26 cellular contexts compared by ENCODE assay signal in genomic region chr3:38264779-38265178, GRCh38. TPM values are rescaled to one million over a fixed set of nuclear protein-coding genes. Genes with fewer than 3 reads are reported as not detected.
"Had no signal": no experiment of that assay in that cellular context is flagged by ENCODE, and none has a peak within 500 bp of the region (broad histone marks: within the 10 kb centered on the region; RNA-seq: fewer than 3 reads in every experiment).

No MANE protein-coding gene starts in this region.

- H3K4me3 Mint-ChIP-seq: activated naive CD4-positive, alpha-beta T cell treated with anti-CD3 and anti-CD28 coated beads for 36 hours; activated naive CD8-positive, alpha-beta T cell treated with anti-CD3 and anti-CD28 coated beads, Interleukin-2, amount 10 ng/mL, durations not matched to agents 7 days and 5 days; brain; T-cell had no signal

- H3K9me3 Mint-ChIP-seq: activated naive CD4-positive, alpha-beta T cell treated with anti-CD3 and anti-CD28 coated beads for 36 hours; activated naive CD8-positive, alpha-beta T cell treated with anti-CD3 and anti-CD28 coated beads, Interleukin-2, amount 10 ng/mL, durations not matched to agents 7 days and 5 days; T-cell had no signal

- DNase-seq: activated CD4-positive, alpha-beta T cell treated with anti-CD3 and anti-CD28 coated beads for 48 hours; activated CD4-positive, alpha-beta T cell treated with anti-CD3 and anti-CD28 coated beads, Interleukin-2, amount 50 U/mL, for 48 hours; activated CD8-positive, alpha-beta memory T cell treated with anti-CD3 and anti-CD28 coated beads for 24 hours; activated effector memory CD4-positive, alpha-beta T cell treated with Interleukin-2 at 50 U/mL for 16 hours; activated naive CD4-positive, alpha-beta T cell treated with anti-CD3 and anti-CD28 coated beads for 36 hours; activated naive CD8-positive, alpha-beta T cell treated with anti-CD3 and anti-CD28 coated beads, Interleukin-2, amount 10 ng/mL, durations not matched to agents 7 days and 5 days; cortex of kidney; left lung; ovary; retina; stimulated activated CD4-positive, alpha-beta T cell treated with anti-CD3 and anti-CD28 coated beads, Interleukin-15, amount 100 ng/mL, for 24 hours; stimulated activated CD4-positive, alpha-beta T cell treated with anti-CD3 and anti-CD28 coated beads, Interleukin-2, amount 100 ng/mL, for 24 hours; stimulated activated naive CD4-positive, alpha-beta T cell; T-cell; transverse colon had no signal

- H3K4me3 ChIP-seq: ascending aorta, left lung, ovary, transverse colon had no signal

- H3K27ac ChIP-seq: ascending aorta, left lung, ovary, transverse colon, VCaP had no signal

- FAIRE-seq: endothelial cell of umbilical vein, TTC549 had no signal

- H3K9me3 ChIP-seq: ascending aorta, left lung, ovary, transverse colon had no signal

- ATAC-seq: activated CD4-positive, CD25-positive, alpha-beta regulatory T cell treated with anti-CD3 and anti-CD28 coated beads, Interleukin-2, amount 50 U/mL, for 24 hours; left lung; T-cell had no signal

- H3K36me3 ChIP-seq: left lung, ovary, transverse colon had no signal

- H3K27me3 Mint-ChIP-seq: activated naive CD8-positive, alpha-beta T cell treated with anti-CD3 and anti-CD28 coated beads, Interleukin-2, amount 10 ng/mL, durations not matched to agents 7 days and 5 days; progenitor cell of endocrine pancreas; T-cell had no signal

- H3K27ac Mint-ChIP-seq: activated naive CD4-positive, alpha-beta T cell treated with anti-CD3 and anti-CD28 coated beads for 36 hours; activated naive CD8-positive, alpha-beta T cell treated with anti-CD3 and anti-CD28 coated beads, Interleukin-2, amount 10 ng/mL, durations not matched to agents 7 days and 5 days; brain; progenitor cell of endocrine pancreas had no signal

- H3K27me3 ChIP-seq: ascending aorta, left lung, ovary, transverse colon had no signal

- H3K4me1 ChIP-seq: ascending aorta, transverse colon had no signal

RNA-seq across cellular contexts. Expression of gene SLC22A13, which starts 0.8 kb away (rescaled TPM):
- total RNA-seq: activated naive CD4-positive, alpha-beta T cell treated with anti-CD3 and anti-CD28 coated beads for 36 hours; ascending aorta had no signal
- polyA plus RNA-seq: neural cell, ovary, urinary bladder had no signal

RNA-seq across cellular contexts. Expression of gene SLC22A14, which starts 17.3 kb away (rescaled TPM):
- total RNA-seq: activated naive CD4-positive, alpha-beta T cell treated with anti-CD3 and anti-CD28 coated beads for 36 hours; ascending aorta; endothelial cell of umbilical vein; lung microvascular endothelial cell had no signal
- polyA plus RNA-seq: endothelial cell of umbilical vein, fibroblast of lung had no signal
